Comparison of ENCODE assay signal across 30 cellular contexts in the genomic region with DNA sequence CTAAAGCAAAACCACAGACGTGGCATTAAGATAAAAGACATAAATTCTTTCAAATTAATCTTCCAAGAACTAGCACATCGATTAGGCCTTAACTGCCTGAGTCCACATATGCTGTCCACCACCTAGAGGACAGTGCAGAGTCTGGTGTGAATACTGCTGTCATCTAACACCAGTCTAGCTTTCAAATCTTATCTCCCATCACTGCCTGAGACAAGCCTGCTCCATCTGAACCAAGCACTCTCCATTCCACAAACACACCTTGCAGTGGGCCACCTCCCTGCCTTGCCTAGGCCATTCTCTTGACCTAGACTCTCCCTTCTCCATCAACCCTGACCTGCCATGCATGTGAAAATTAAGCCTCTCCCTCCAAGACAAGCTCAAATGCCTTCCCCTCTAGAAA.
"Had no signal": no experiment of that assay in that cellular context is flagged by ENCODE, and none has a peak within 500 bp of the region (broad histone marks: within the 10 kb centered on the region; RNA-seq: fewer than 3 reads in every experiment).

No MANE protein-coding gene starts in this region.

- H3K4me1 ChIP-seq: ascending aorta, body of pancreas had no signal

- H3K4me3 ChIP-seq: ascending aorta, body of pancreas had no signal

- DNase-seq: activated CD4-positive, alpha-beta T cell treated with anti-CD3 and anti-CD28 coated beads for 48 hours; activated CD4-positive, alpha-beta T cell treated with anti-CD3 and anti-CD28 coated beads, Interleukin-2, amount 50 U/mL, for 48 hours; activated CD4-positive, CD25-positive, alpha-beta regulatory T cell treated with anti-CD3 and anti-CD28 coated beads, Interleukin-2, amount 50 U/mL, for 72 hours; activated CD8-positive, alpha-beta memory T cell treated with anti-CD3 and anti-CD28 coated beads, Interleukin-2, amount 10 ng/mL, durations not matched to agents 7 days and 5 days; activated effector memory CD4-positive, alpha-beta T cell treated with anti-CD3 and anti-CD28 coated beads, Interleukin-2, amount 50 U/mL, for 16 hours; activated naive CD4-positive, alpha-beta T cell treated with Interleukin-2 at 50 U/mL for 16 hours; activated naive CD8-positive, alpha-beta T cell treated with anti-CD3 and anti-CD28 coated beads, Interleukin-2, amount 50 U/mL, for 24 hours; activated T-cell treated with anti-CD3 and anti-CD28 coated beads, Interleukin-2, amount 50 U/mL, for 24 hours; amniotic stem cell; body of pancreas; Kasumi-1; KBM-7; NCI-H1092; NCI-H1417; NCI-H1930; NCI-H2107; NCI-H2171 treated with DMSO at 0.1 percent for 48 hours; NCI-H226; NCI-H526 treated with DMSO at 0.1 percent for 48 hours; NCI-H82; NK-92 treated with Interleukin-12 subunit alpha and Interleukin-12 subunit beta, amount 100 ng/mL, for 24 hours; OCI-M1; RPMI8226 had no signal

- H3K9me3 Mint-ChIP-seq: activated naive CD4-positive, alpha-beta T cell treated with anti-CD3 and anti-CD28 coated beads, Interleukin-2, amount 50 U/mL, for 72 hours; activated naive CD8-positive, alpha-beta T cell treated with anti-CD3 and anti-CD28 coated beads, Interleukin-2, amount 50 U/mL, for 24 hours; activated T-cell treated with anti-CD3 and anti-CD28 coated beads, Interleukin-2, amount 50 U/mL, for 24 hours; central memory CD8-positive, alpha-beta T cell; T-helper 1 cell treated with Interleukin-12 subunit alpha and Interleukin-12 subunit beta and Interleukin-4 antibody, amounts not matched to agents 30 μg/mL and 1 μg/mL, for 36 hours; WTC11 had no signal

- H3K27me3 Mint-ChIP-seq: activated CD8-positive, alpha-beta memory T cell treated with anti-CD3 and anti-CD28 coated beads, Interleukin-2, amount 10 ng/mL, durations not matched to agents 7 days and 5 days; activated naive CD8-positive, alpha-beta T cell treated with anti-CD3 and anti-CD28 coated beads, Interleukin-2, amount 50 U/mL, for 24 hours; activated T-cell treated with anti-CD3 and anti-CD28 coated beads, Interleukin-2, amount 50 U/mL, for 24 hours; central memory CD8-positive, alpha-beta T cell had no signal

- H3K27me3 ChIP-seq: ascending aorta, body of pancreas had no signal

- H3K9me3 ChIP-seq: ascending aorta, body of pancreas had no signal

- H3K36me3 ChIP-seq: ascending aorta had no signal

- H3K4me1 Mint-ChIP-seq: activated CD8-positive, alpha-beta memory T cell treated with anti-CD3 and anti-CD28 coated beads, Interleukin-2, amount 10 ng/mL, durations not matched to agents 7 days and 5 days; activated naive CD8-positive, alpha-beta T cell treated with anti-CD3 and anti-CD28 coated beads, Interleukin-2, amount 50 U/mL, for 24 hours; central memory CD8-positive, alpha-beta T cell had no signal

- H3K27ac Mint-ChIP-seq: activated CD8-positive, alpha-beta memory T cell treated with anti-CD3 and anti-CD28 coated beads, Interleukin-2, amount 10 ng/mL, durations not matched to agents 7 days and 5 days; activated naive CD8-positive, alpha-beta T cell treated with anti-CD3 and anti-CD28 coated beads, Interleukin-2, amount 50 U/mL, for 24 hours; activated T-cell treated with anti-CD3 and anti-CD28 coated beads, Interleukin-2, amount 50 U/mL, for 24 hours; T-helper 1 cell treated with Interleukin-12 subunit alpha and Interleukin-12 subunit beta and Interleukin-4 antibody, amounts not matched to agents 30 μg/mL and 1 μg/mL, for 36 hours; WTC11 had no signal

- H3K36me3 Mint-ChIP-seq: activated CD8-positive, alpha-beta memory T cell treated with anti-CD3 and anti-CD28 coated beads, Interleukin-2, amount 10 ng/mL, durations not matched to agents 7 days and 5 days; activated naive CD4-positive, alpha-beta T cell treated with anti-CD3 and anti-CD28 coated beads, Interleukin-2, amount 50 U/mL, for 72 hours; WTC11 had no signal

- ATAC-seq: activated CD8-positive, alpha-beta memory T cell treated with anti-CD3 and anti-CD28 coated beads, Interleukin-2, amount 10 ng/mL, durations not matched to agents 7 days and 5 days; activated naive CD4-positive, alpha-beta T cell treated with anti-CD3 and anti-CD28 coated beads, Interleukin-2, amount 50 U/mL, for 72 hours; activated naive CD8-positive, alpha-beta T cell treated with anti-CD3 and anti-CD28 coated beads, Interleukin-2, amount 50 U/mL, for 24 hours; body of pancreas; Panc1; Right ventricle myocardium inferior; WTC11 had no signal

- H3K4me3 Mint-ChIP-seq: activated CD8-positive, alpha-beta memory T cell treated with anti-CD3 and anti-CD28 coated beads, Interleukin-2, amount 10 ng/mL, durations not matched to agents 7 days and 5 days; activated naive CD8-positive, alpha-beta T cell treated with anti-CD3 and anti-CD28 coated beads, Interleukin-2, amount 50 U/mL, for 24 hours; activated T-cell treated with anti-CD3 and anti-CD28 coated beads, Interleukin-2, amount 50 U/mL, for 24 hours; central memory CD8-positive, alpha-beta T cell; T-helper 1 cell treated with Interleukin-12 subunit alpha and Interleukin-12 subunit beta and Interleukin-4 antibody, amounts not matched to agents 30 μg/mL and 1 μg/mL, for 36 hours; WTC11 had no signal
